In genomic region chr17:48944519-48945260, GRCh38 we compare ENCODE assay signal across 8 cellular contexts. TPM values are rescaled to one million over a fixed set of nuclear protein-coding genes. Genes with fewer than 3 reads are reported as not detected.
DNase-seq lines count a peak whose midpoint lies in the region; ATAC-seq lines count a peak whose summit lies in the region.

TSS of gene SNF8 (minus strand) at chr17:48944842. CDS start at chr17:48944734, 108 bp downstream.

- peak; percentile 82 for ATAC-seq in GM21825 (IDR thresholded peaks at IDR 0.05; ENCODE audit: unreplicated experiment)
- peak; percentile 97 for ATAC-seq in naive B cell (ENCODE audit: low read depth in 2 of 2)
- ATAC-seq in stimulated activated effector memory CD8-positive, alpha-beta T cell treated with anti-CD3 and anti-CD28 coated beads, Interleukin-12 subunit alpha, Interleukin-12 subunit beta, amount 100 ng/mL, for 72 hours: peak; percentile 99

- intact Hi-C loops in activated T-helper 1 cell treated with anti-CD3 and anti-CD28 coated beads, Interleukin-12 subunit alpha, Interleukin-12 subunit beta, Interleukin-2, Interleukin-4 antibody, amounts not matched to agents 30 ng/mL and 10 ng/mL and 1 ng/mL, durations not matched to agents 14 hours and 24 hours and 36 hours (cut with micrococcal nuclease): loop anchor here (1.0 to 2.0 kb wide), 4 partner anchors 29 to 88 kb away; partner anchors contain the start of genes ATP5MC1 and UBE2Z

- H3K4me1 Mint-ChIP-seq in activated T-helper 1 cell treated with anti-CD3 and anti-CD28 coated beads, Interleukin-12 subunit alpha, Interleukin-12 subunit beta, Interleukin-2, Interleukin-4 antibody, amounts not matched to agents 30 ng/mL and 10 ng/mL and 1 ng/mL, durations not matched to agents 14 hours and 24 hours and 36 hours (ENCODE audit: low read depth): peaks cover 15% of the 10 kb centered on the region
- H3K4me1 Mint-ChIP-seq in naive B cell: peaks cover 8 to 28% (median 12%) of the 10 kb centered on the region in 3 donors
- H3K4me1 Mint-ChIP-seq in stimulated activated effector memory CD8-positive, alpha-beta T cell treated with anti-CD3 and anti-CD28 coated beads, Interleukin-12 subunit alpha, Interleukin-12 subunit beta, amount 100 ng/mL, for 72 hours: peaks cover 16% of the 10 kb centered on the region

- H3K27ac Mint-ChIP-seq in activated T-helper 1 cell treated with anti-CD3 and anti-CD28 coated beads, Interleukin-12 subunit alpha, Interleukin-12 subunit beta, Interleukin-2, Interleukin-4 antibody, amounts not matched to agents 30 ng/mL and 10 ng/mL and 1 ng/mL, durations not matched to agents 14 hours and 24 hours and 36 hours: peak within 1 kb of the TSS; percentile 97
- peak within 1 kb of the TSS; percentile 94 to 98 (median 96) for H3K27ac Mint-ChIP-seq in naive B cell
- H3K27ac Mint-ChIP-seq in stimulated activated effector memory CD8-positive, alpha-beta T cell treated with anti-CD3 and anti-CD28 coated beads, Interleukin-12 subunit alpha, Interleukin-12 subunit beta, amount 100 ng/mL, for 72 hours: peak within 1 kb of the TSS; percentile 97

- peak; percentile 86 for DNase-seq in DMS79 (lab: John Stamatoyannopoulos, UW)
- DNase-seq in Kasumi-1 (lab: John Stamatoyannopoulos, UW): peak; percentile 91 to 94
- peak; percentile 87 for DNase-seq in RPMI7951 (ENCODE audit: low read depth)
- peak; percentile 93 for DNase-seq in activated T-helper 1 cell treated with anti-CD3 and anti-CD28 coated beads, Interleukin-12 subunit alpha, Interleukin-12 subunit beta, Interleukin-2, Interleukin-4 antibody, amounts not matched to agents 30 ng/mL and 10 ng/mL and 1 ng/mL, durations not matched to agents 14 hours and 24 hours and 36 hours (ENCODE audit: low spot score)
- DNase-seq in fibroblast of gingiva (ENCODE audit: low read depth): peak; percentile 88
- DNase-seq in naive B cell: peak; percentile 90
- DNase-seq in stimulated activated effector memory CD8-positive, alpha-beta T cell treated with anti-CD3 and anti-CD28 coated beads, Interleukin-12 subunit alpha, Interleukin-12 subunit beta, amount 100 ng/mL, for 72 hours (ENCODE audit: low spot score in 2 of 2): peak; percentile 93 to 96

- H3K36me3 Mint-ChIP-seq in activated T-helper 1 cell treated with anti-CD3 and anti-CD28 coated beads, Interleukin-12 subunit alpha, Interleukin-12 subunit beta, Interleukin-2, Interleukin-4 antibody, amounts not matched to agents 30 ng/mL and 10 ng/mL and 1 ng/mL, durations not matched to agents 14 hours and 24 hours and 36 hours (ENCODE audit: low read depth): peaks cover 11% of the 10 kb centered on the region
- peaks cover 6 to 8% of the 10 kb centered on the region in 2 donors for H3K36me3 Mint-ChIP-seq in naive B cell
- H3K36me3 Mint-ChIP-seq in stimulated activated effector memory CD8-positive, alpha-beta T cell treated with anti-CD3 and anti-CD28 coated beads, Interleukin-12 subunit alpha, Interleukin-12 subunit beta, amount 100 ng/mL, for 72 hours: peaks cover 42% of the 10 kb centered on the region

- no peaks in the 10 kb centered on the region for H3K9me3 Mint-ChIP-seq in activated T-helper 1 cell treated with anti-CD3 and anti-CD28 coated beads, Interleukin-12 subunit alpha, Interleukin-12 subunit beta, Interleukin-2, Interleukin-4 antibody, amounts not matched to agents 30 ng/mL and 10 ng/mL and 1 ng/mL, durations not matched to agents 14 hours and 24 hours and 36 hours
- peaks cover 0 to 5% (median 0%) of the 10 kb centered on the region in 7 donors for H3K9me3 Mint-ChIP-seq in naive B cell
- no peaks in the 10 kb centered on the region for H3K9me3 Mint-ChIP-seq in stimulated activated effector memory CD8-positive, alpha-beta T cell treated with anti-CD3 and anti-CD28 coated beads, Interleukin-12 subunit alpha, Interleukin-12 subunit beta, amount 100 ng/mL, for 72 hours

- H3K27me3 Mint-ChIP-seq in activated T-helper 1 cell treated with anti-CD3 and anti-CD28 coated beads, Interleukin-12 subunit alpha, Interleukin-12 subunit beta, Interleukin-2, Interleukin-4 antibody, amounts not matched to agents 30 ng/mL and 10 ng/mL and 1 ng/mL, durations not matched to agents 14 hours and 24 hours and 36 hours (ENCODE audit: insufficient read depth): no peaks in the 10 kb centered on the region
- H3K27me3 Mint-ChIP-seq in naive B cell: peaks cover 0 to 9% (median 6%) of the 10 kb centered on the region in 3 donors

- H3K4me3 Mint-ChIP-seq in activated T-helper 1 cell treated with anti-CD3 and anti-CD28 coated beads, Interleukin-12 subunit alpha, Interleukin-12 subunit beta, Interleukin-2, Interleukin-4 antibody, amounts not matched to agents 30 ng/mL and 10 ng/mL and 1 ng/mL, durations not matched to agents 14 hours and 24 hours and 36 hours: peak within 1 kb of the TSS; percentile 100
- peak within 1 kb of the TSS; percentile 93 to 98 (median 96) for H3K4me3 Mint-ChIP-seq in naive B cell
- H3K4me3 Mint-ChIP-seq in stimulated activated effector memory CD8-positive, alpha-beta T cell treated with anti-CD3 and anti-CD28 coated beads, Interleukin-12 subunit alpha, Interleukin-12 subunit beta, amount 100 ng/mL, for 72 hours: peak within 1 kb of the TSS; percentile 97

RNA-seq across cellular contexts. Expression of gene SNF8, which starts in this region (rescaled TPM):
- total RNA-seq in RPMI7951 (2014; rRNA removed; shearing (Covaris generic)): 79.4 and 126 TPM in 2 replicates
- 148 and 163 TPM in 2 replicates for total RNA-seq in activated T-helper 1 cell treated with anti-CD3 and anti-CD28 coated beads, Interleukin-12 subunit alpha, Interleukin-12 subunit beta, Interleukin-2, Interleukin-4 antibody, amounts not matched to agents 30 ng/mL and 10 ng/mL and 1 ng/mL, durations not matched to agents 14 hours and 24 hours and 36 hours
- polyA plus RNA-seq in naive B cell (ENCODE audit: low read depth in 6 of 6): 100 to 1,000 TPM in 4 of 6 donors, 10 to 100 TPM in 2; 92.4 to 140 (median 108) TPM

Comparison
In these comparisons a context has a peak if more than half of its experiments do, and no peak if none do; other contexts are left out.
1. Peak in every context shown above with its lines: DNase-seq and ATAC-seq.